In genomic region chr22:44735518-44736428, GRCh38 we compare ENCODE assay signal across 8 cellular contexts. TPM values are rescaled to one million over a fixed set of nuclear protein-coding genes. Genes with fewer than 3 reads are reported as not detected.
DNase-seq lines count a peak whose midpoint lies in the region; ATAC-seq and TF ChIP-seq lines count a peak whose summit lies in the region.

No MANE protein-coding gene starts in this region.

- TF ChIP-seq CTCF in chondrocyte (IDR thresholded peaks at IDR 0.05) (peak; percentile 98), right lobe of liver (IDR thresholded peaks at IDR 0.05) (peak; percentile 97 to 99 (median 98))

- ATAC-seq in right lobe of liver = peak; percentile 66 to 82 (median 74)
- ATAC-seq in HG03565 (IDR thresholded peaks at IDR 0.05; ENCODE audit: unreplicated experiment) = no peak

- no peaks in the 10 kb centered on the region for H3K36me3 ChIP-seq in right lobe of liver

- H3K27me3 Mint-ChIP-seq in chondrocyte (ENCODE audit: low read depth) = peaks cover 3% of the 10 kb centered on the region

- H3K36me3 Mint-ChIP-seq in chondrocyte (ENCODE audit: low read depth) = peaks cover under 1% of the 10 kb centered on the region

- peaks cover 8% of the 10 kb centered on the region for H3K4me1 Mint-ChIP-seq in chondrocyte (ENCODE audit: low read depth)

- no peaks in the 10 kb centered on the region for H3K9me3 Mint-ChIP-seq in chondrocyte (ENCODE audit: low read depth)

- H3K27ac Mint-ChIP-seq in chondrocyte (ENCODE audit: unreplicated experiment) = peak overlapping the region; percentile 45

- intact Hi-C loops in right lobe of liver (cut with DNase I) = loop anchor here (2.0 to 5.0 kb wide), 2 partner anchors 37 to 38 kb away; no protein-coding TSS in a partner anchor

- no peak overlapping the region for H3K4me3 Mint-ChIP-seq in chondrocyte (ENCODE audit: unreplicated experiment)

- WGBS in right lobe of liver (ENCODE audit: insufficient coverage, low coverage, low lambda C conversion rate, missing lambda C conversion rate) = 0% methylated on average over 4 of the region's 28 CpGs

- no peak for TF ChIP-seq POLR2A in right lobe of liver (IDR thresholded peaks at IDR 0.05)

- H3K27ac ChIP-seq in right lobe of liver = no peak overlapping the region

- H3K27me3 ChIP-seq in right lobe of liver = no peaks in the 10 kb centered on the region

- H3K4me3 ChIP-seq in right lobe of liver = no peak overlapping the region

- no peaks in the 10 kb centered on the region for H3K4me1 ChIP-seq in right lobe of liver

- DNase-seq in DMS 273 (lab: John Stamatoyannopoulos, UW; ENCODE audit: unreplicated experiment) = peak; percentile 79
- no peak for DNase-seq in DMS 273 treated with DMSO at 0.1 percent for 48 hours (lab: John Stamatoyannopoulos, UW)
- DNase-seq in NCI-H1694 (lab: John Stamatoyannopoulos, UW) = peak; percentile 60
- DNase-seq in activated CD4-positive, alpha-beta T cell treated with anti-CD3 and anti-CD28 coated beads, Interleukin-2, amount 50 U/mL, for 1 hour = peak; percentile 84
- DNase-seq in chondrocyte (ENCODE audit: low spot score) = no peak
- peak; percentile 82 to 85 (median 84) for DNase-seq in right lobe of liver
- DNase-seq in stimulated activated CD8-positive, alpha-beta memory T cell treated with anti-CD3 and anti-CD28 coated beads, Interleukin-12 subunit alpha, Interleukin-12 subunit beta, amount 100 ng/mL, for 1 hour (ENCODE audit: low read depth) = peak; percentile 74

- no peaks in the 10 kb centered on the region for H3K9me3 ChIP-seq in right lobe of liver

RNA-seq across cellular contexts. Expression of gene ARHGAP8, which starts 16.6 kb away (rescaled TPM):
- 0.25 to 0.58 TPM (median 0.51 TPM) in 3 replicates for total RNA-seq in chondrocyte
- total RNA-seq in right lobe of liver = 1 to 10 TPM in 1 of 6 experiments, under 1 TPM in 4, not detected in 1; 0.49 to 1.0 (median 0.61) TPM

RNA-seq across cellular contexts. Expression of gene PRR5, which starts 33.8 kb away (rescaled TPM):
- 10.6 to 17.2 TPM (median 15.1 TPM) in 3 replicates for total RNA-seq in chondrocyte
- total RNA-seq in right lobe of liver = 10 to 100 TPM; 14.1 to 25.3 (median 20.2) TPM

Comparison
In these comparisons a context has a peak if more than half of its experiments do, and no peak if none do; other contexts are left out.
1. DNase-seq: peak in DMS 273 (single experiment), NCI-H1694 (single experiment), activated CD4-positive, alpha-beta T cell treated with anti-CD3 and anti-CD28 coated beads, Interleukin-2, amount 50 U/mL, for 1 hour (single experiment), right lobe of liver (3 of 3) and stimulated activated CD8-positive, alpha-beta memory T cell treated with anti-CD3 and anti-CD28 coated beads, Interleukin-12 subunit alpha, Interleukin-12 subunit beta, amount 100 ng/mL, for 1 hour (single experiment); none in DMS 273 treated with DMSO at 0.1 percent for 48 hours (single experiment) and chondrocyte (single experiment).